19 cellular contexts compared by ENCODE assay signal in the genomic region with DNA sequence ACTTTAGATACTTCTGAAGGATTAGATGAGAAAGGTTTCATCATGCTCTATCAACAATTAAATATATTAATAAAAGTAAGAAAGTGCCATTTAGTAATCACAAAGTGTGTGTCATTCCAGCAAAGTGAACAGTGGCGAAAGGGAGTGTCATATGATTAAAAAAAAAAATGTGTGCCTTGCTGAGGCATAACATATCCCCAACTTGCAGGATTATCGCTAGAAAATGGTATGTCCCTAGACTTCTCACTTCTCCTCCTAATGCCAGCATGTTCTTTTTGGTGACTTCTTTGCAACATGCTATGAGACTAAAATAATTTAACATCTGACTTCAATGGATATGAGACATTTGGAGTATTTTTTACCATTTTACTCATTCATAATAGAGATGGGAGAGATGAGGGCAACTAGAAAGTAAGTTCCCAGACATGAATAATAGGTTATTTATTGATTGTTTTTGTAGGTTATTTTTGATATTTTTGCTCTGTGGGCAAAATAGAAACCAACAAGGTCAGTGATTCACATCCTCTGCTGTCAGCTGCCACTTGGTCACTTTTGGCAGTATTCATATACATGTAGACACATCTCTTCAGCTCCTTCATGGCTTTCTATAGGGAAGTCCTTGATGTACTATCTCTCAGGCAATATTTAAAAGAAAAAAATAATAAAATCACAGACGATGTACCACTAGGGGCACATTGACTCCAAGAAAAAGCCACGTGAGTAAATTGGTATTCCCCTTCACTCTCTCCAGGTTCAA.
DNase-seq lines count a peak whose midpoint lies in the region; ATAC-seq and TF ChIP-seq lines count a peak whose summit lies in the region.
"Had no signal": no experiment of that assay in that cellular context is flagged by ENCODE, and none has a peak within 500 bp of the region (broad histone marks: within the 10 kb centered on the region; RNA-seq: fewer than 3 reads in every experiment).

No MANE protein-coding gene starts in this region.

- H3K4me1 Mint-ChIP-seq in neural crest cell = no peaks in the 10 kb centered on the region
- H3K4me1 Mint-ChIP-seq: activated B cell treated with CpG ODN at 0.5 μM for 24 hours, T-cell had no signal

- TF ChIP-seq CTCF in neural crest cell (conservative IDR thresholded peaks at IDR 0.05) = peak; percentile 17
- TF ChIP-seq CTCF in suprapubic skin (IDR thresholded peaks at IDR 0.05) = no peak

- H3K9me3 Mint-ChIP-seq in neural crest cell = no peaks in the 10 kb centered on the region
- H3K9me3 Mint-ChIP-seq: activated B cell treated with CpG ODN at 0.5 μM for 24 hours had no signal

- no peaks in the 10 kb centered on the region for H3K36me3 Mint-ChIP-seq in neural crest cell (ENCODE audit: low read depth)
- H3K36me3 Mint-ChIP-seq: activated naive CD4-positive, alpha-beta T cell treated with anti-CD3 and anti-CD28 coated beads, Interleukin-2, amount 50 U/mL, for 72 hours; T-cell had no signal

- no peak for DNase-seq in neural crest cell (ENCODE audit: low read depth, low spot score)
- DNase-seq in AG08395 (ENCODE audit: low spot score) = no peak
- no peak for DNase-seq in suprapubic skin (ENCODE audit: low spot score in 2 of 2)
- DNase-seq in MG63 = no peak
- DNase-seq: activated B cell treated with CpG ODN at 0.5 μM for 24 hours; effector memory CD8-positive, alpha-beta T cell; foreskin melanocyte; lower lobe of right lung; NCI-H1930; NCI-H69; T-cell; transverse colon had no signal

- TF ChIP-seq POLR2A in suprapubic skin (IDR thresholded peaks at IDR 0.05) = no peak

- H3K9me3 ChIP-seq in suprapubic skin (no peaks in the 10 kb centered on the region), MG63 (no peaks in the 10 kb centered on the region)
- H3K9me3 ChIP-seq: BLaER1, lower lobe of right lung, right atrium auricular region, transverse colon had no signal

- no peak overlapping the region for H3K27ac ChIP-seq in suprapubic skin
- H3K27ac ChIP-seq: BLaER1, cardiac muscle cell, lower lobe of right lung, right atrium auricular region, transverse colon had no signal

- H3K4me1 ChIP-seq in suprapubic skin = no peaks in the 10 kb centered on the region
- H3K4me1 ChIP-seq: lower lobe of right lung, right atrium auricular region, transverse colon had no signal

- H3K36me3 ChIP-seq in suprapubic skin (no peaks in the 10 kb centered on the region), MG63 (no peaks in the 10 kb centered on the region)
- H3K36me3 ChIP-seq: BLaER1, cardiac muscle cell, lower lobe of right lung, right atrium auricular region, transverse colon had no signal

- no peak for TF ChIP-seq EP300 in suprapubic skin (IDR thresholded peaks at IDR 0.05)

- H3K27me3 ChIP-seq in suprapubic skin = no peaks in the 10 kb centered on the region
- H3K27me3 ChIP-seq in MG63 = no peaks in the 10 kb centered on the region; the same call in 1 of the 2 replicates
- H3K27me3 ChIP-seq: BLaER1, cardiac muscle cell, right atrium auricular region, transverse colon had no signal

- no peaks in the 10 kb centered on the region for H3K27me3 Mint-ChIP-seq in neural crest cell (ENCODE audit: low read depth)
- H3K27me3 Mint-ChIP-seq: activated B cell treated with CpG ODN at 0.5 μM for 24 hours; effector memory CD8-positive, alpha-beta T cell; T-cell had no signal

- no peak overlapping the region for H3K27ac Mint-ChIP-seq in neural crest cell (ENCODE audit: unreplicated experiment)
- H3K27ac Mint-ChIP-seq: activated B cell treated with CpG ODN at 0.5 μM for 24 hours; activated naive CD4-positive, alpha-beta T cell treated with anti-CD3 and anti-CD28 coated beads, Interleukin-2, amount 50 U/mL, for 72 hours; effector memory CD8-positive, alpha-beta T cell; T-cell had no signal

- H3K4me3 Mint-ChIP-seq in neural crest cell = no peak overlapping the region
- H3K4me3 Mint-ChIP-seq: activated B cell treated with CpG ODN at 0.5 μM for 24 hours; effector memory CD8-positive, alpha-beta T cell; T-cell had no signal

- peak; percentile 81 for ATAC-seq in GM19324 (IDR thresholded peaks at IDR 0.05; ENCODE audit: low FRiP score, unreplicated experiment)
- ATAC-seq in HG02642 (IDR thresholded peaks at IDR 0.05; ENCODE audit: poor library complexity, unreplicated experiment) = peak; percentile 62
- peak; percentile 91 for ATAC-seq in HG03378 (IDR thresholded peaks at IDR 0.05; ENCODE audit: unreplicated experiment)
- ATAC-seq: activated naive CD4-positive, alpha-beta T cell treated with anti-CD3 and anti-CD28 coated beads, Interleukin-2, amount 50 U/mL, for 72 hours; effector memory CD8-positive, alpha-beta T cell; lower lobe of right lung; T-cell had no signal

- 71% methylated on average over 4 of the region's 4 CpGs for WGBS in suprapubic skin

- H3K4me3 ChIP-seq in suprapubic skin (no peak overlapping the region), MG63 (no peak overlapping the region)
- H3K4me3 ChIP-seq: BLaER1, cardiac muscle cell, lower lobe of right lung, right atrium auricular region, transverse colon had no signal
